In the genomic region with DNA sequence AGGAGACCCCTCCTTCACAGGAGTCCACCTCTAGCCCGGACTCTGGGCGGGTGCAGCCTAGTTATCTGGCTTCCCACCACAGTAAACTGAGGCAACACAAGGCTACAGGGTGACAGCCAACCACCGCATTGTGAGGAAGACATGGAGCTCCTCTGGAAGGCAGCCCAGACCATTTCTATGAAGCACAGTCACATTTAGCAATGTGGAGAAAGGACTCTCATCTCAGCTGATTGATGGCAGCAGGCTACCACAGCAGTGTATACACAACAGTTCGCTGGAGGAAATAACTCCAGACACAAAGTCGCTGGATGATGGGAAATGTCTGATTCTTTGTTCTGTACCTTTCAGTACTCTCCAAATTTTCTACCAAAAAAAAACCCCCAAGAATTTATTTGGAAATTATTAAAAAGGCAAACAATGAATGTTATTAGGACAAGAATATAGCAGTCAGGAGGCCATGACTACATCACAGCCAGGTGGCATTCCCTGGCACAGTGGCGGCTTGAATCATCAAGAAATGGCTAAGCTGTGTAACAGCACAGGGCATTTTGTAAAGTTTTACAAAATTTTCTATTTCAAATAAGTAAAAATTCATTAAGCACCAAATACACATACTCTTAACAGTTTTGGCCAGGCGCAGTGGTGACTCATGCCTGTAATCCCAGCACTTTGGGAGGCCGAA, we compare ENCODE assay signal across 20 cellular contexts.
"Had no signal": no experiment of that assay in that cellular context is flagged by ENCODE, and none has a peak within 500 bp of the region (broad histone marks: within the 10 kb centered on the region; RNA-seq: fewer than 3 reads in every experiment).

No MANE protein-coding gene starts in this region.

- H3K27me3 ChIP-seq: colonic mucosa, gastroesophageal sphincter, heart left ventricle, left lung had no signal

- FAIRE-seq: endometrium had no signal

- ATAC-seq: activated CD8-positive, alpha-beta T cell treated with anti-CD3 and anti-CD28 coated beads for 36 hours; activated T-cell treated with anti-CD3 and anti-CD28 coated beads, Interleukin-2, amount 50 U/mL, for 4 hours; gastroesophageal sphincter; left lung; right cardiac atrium had no signal

- H3K9me3 ChIP-seq: colonic mucosa, gastroesophageal sphincter, left lung, prostate gland had no signal

- H3K4me3 ChIP-seq: colonic mucosa, gastroesophageal sphincter, heart left ventricle, left lung, prostate gland, skin epidermis had no signal

- H3K4me1 ChIP-seq: colonic mucosa, gastroesophageal sphincter, heart left ventricle, left lung had no signal

- DNase-seq: activated B cell treated with CpG ODN at 0.5 μM for 24 hours; activated CD4-positive, alpha-beta T cell treated with anti-CD3 and anti-CD28 coated beads for 48 hours; activated CD8-positive, alpha-beta T cell treated with anti-CD3 and anti-CD28 coated beads for 36 hours; activated effector memory CD4-positive, alpha-beta T cell treated with anti-CD3 and anti-CD28 coated beads, Interleukin-2, amount 50 U/mL, for 16 hours; activated naive CD4-positive, alpha-beta T cell treated with anti-CD3 and anti-CD28 coated beads, Interleukin-2, amount 50 U/mL, for 16 hours; activated T-cell treated with anti-CD3 and anti-CD28 coated beads, Interleukin-2, amount 50 U/mL, for 4 hours; colonic mucosa; erythroblast; heart left ventricle; left lung; mammary epithelial cell; right cardiac atrium; stimulated activated CD4-positive, alpha-beta T cell treated with anti-CD3 and anti-CD28 coated beads, Interleukin-15, amount 100 ng/mL, for 24 hours; stimulated activated CD4-positive, alpha-beta T cell treated with anti-CD3 and anti-CD28 coated beads, Interleukin-2, amount 100 ng/mL, for 48 hours; T-helper 1 cell; T-helper 9 cell had no signal

- H3K27ac ChIP-seq: colonic mucosa, gastroesophageal sphincter, heart left ventricle, left lung had no signal
